In the genomic region with DNA sequence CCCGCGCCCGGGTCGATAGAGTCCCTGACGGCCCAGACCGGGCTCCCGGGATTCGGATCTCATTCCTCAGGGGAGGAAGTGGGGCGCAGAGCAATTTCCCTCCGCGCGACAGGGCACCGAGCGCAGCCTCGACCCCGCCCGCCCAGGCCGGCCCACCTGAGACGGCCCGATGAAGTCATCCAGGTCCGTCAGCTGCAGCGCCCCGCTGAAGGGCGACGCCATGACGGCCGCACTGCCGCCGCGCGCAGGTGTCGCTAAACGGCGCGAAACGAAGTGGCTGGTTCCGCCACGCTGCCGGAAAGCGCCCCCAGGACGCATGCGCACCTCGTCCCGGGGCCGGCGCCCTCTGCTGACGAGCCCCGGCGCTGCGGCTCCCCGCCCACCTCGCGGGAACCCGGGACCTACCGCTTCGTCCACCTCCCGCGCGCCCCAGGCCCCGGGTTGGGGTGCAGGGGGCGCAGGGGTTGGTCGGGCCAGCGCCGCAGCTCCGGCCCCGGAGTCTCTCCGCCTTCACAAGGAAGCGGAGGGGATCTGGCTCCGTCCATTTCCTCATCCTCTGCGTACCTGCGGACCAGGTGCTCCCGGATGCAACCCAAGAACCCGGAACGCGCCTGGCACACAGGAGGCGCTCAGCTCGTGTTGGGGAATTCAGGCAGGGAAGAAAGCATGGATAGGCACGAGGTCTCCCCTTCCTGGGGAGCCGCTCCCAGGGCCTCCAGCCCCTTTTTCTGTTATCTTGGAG, we compare ENCODE assay signal across 1 cellular context.
A peak's percentile ranks its signal among the peaks of the same experiment; 100 is the strongest.
TF ChIP-seq lines count a peak whose summit lies in the region.

A gene (minus strand): TSS at position 234 of the 742 bp plus-strand sequence. CDS start 12 bp downstream, at position 222.

TF ChIP-seq in GM12878, 131 proteins besides CTCF, POLR2A, EP300 and RAD21 (continued from another document and continues in another):
- TF ChIP-seq, protein P1, sequence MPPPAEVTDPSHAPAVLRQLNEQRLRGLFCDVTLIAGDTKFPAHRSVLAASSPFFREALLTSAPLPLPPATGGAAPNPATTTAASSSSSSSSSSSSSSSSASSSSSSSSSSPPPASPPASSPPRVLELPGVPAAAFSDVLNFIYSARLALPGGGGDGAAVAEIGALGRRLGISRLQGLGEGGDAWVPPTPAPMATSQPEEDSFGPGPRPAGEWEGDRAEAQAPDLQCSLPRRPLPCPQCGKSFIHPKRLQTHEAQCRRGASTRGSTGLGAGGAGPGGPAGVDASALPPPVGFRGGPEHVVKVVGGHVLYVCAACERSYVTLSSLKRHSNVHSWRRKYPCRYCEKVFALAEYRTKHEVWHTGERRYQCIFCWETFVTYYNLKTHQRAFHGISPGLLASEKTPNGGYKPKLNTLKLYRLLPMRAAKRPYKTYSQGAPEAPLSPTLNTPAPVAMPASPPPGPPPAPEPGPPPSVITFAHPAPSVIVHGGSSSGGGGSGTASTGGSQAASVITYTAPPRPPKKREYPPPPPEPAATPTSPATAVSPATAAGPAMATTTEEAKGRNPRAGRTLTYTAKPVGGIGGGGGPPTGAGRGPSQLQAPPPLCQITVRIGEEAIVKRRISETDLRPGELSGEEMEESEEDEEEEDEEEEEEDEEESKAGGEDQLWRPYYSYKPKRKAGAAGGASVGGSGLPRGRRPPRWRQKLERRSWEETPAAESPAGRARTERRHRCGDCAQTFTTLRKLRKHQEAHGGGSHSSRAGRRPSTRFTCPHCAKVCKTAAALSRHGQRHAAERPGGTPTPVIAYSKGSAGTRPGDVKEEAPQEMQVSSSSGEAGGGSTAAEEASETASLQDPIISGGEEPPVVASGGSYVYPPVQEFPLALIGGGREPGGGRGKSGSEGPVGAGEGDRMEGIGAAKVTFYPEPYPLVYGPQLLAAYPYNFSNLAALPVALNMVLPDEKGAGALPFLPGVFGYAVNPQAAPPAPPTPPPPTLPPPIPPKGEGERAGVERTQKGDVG (CRISPR knock-in tag; IDR thresholded peaks at IDR 0.05): no peak
- TF ChIP-seq HDAC6 (IDR thresholded peaks at IDR 0.05; ENCODE audit: unreplicated experiment) (no peak), TBL1XR1 (IDR thresholded peaks at IDR 0.05; ENCODE audit: low read depth, low read length) (no peak; the same call in 1 of the 2 replicates), HDAC2 (IDR thresholded peaks at IDR 0.05) (no peak), FOXK2 (IDR thresholded peaks at IDR 0.05) (no peak), ZSCAN29 (IDR thresholded peaks at IDR 0.05) (0 out of 2 replicates have a peak, but pooled peaks have one; percentile 29), KLF5 (IDR thresholded peaks at IDR 0.05; ENCODE audit: partially characterized antibody) (peak; percentile 77), ETV6 (conservative IDR thresholded peaks at IDR 0.05 in 1 of 2, IDR thresholded peaks at IDR 0.05 in 1 of 2; ENCODE audit: borderline replicate concordance in 1 of 2, low read depth in 1 of 2) (no peak), SUPT20H (IDR thresholded peaks at IDR 0.05; ENCODE audit: borderline replicate concordance, control insufficient read depth, low read depth, low read length) (no peak), WRNIP1 (IDR thresholded peaks at IDR 0.05; ENCODE audit: borderline replicate concordance, low read depth, low read length) (no peak), SMAD5 (IDR thresholded peaks at IDR 0.05; ENCODE audit: low read depth) (no peak), CBX5 (IDR thresholded peaks at IDR 0.05; ENCODE audit: low read depth) (no peak), NR2C2 (IDR thresholded peaks at IDR 0.05; ENCODE audit: borderline replicate concordance, control insufficient read depth, insufficient read length, low read depth) (no peak), SPI1 (IDR thresholded peaks at IDR 0.05; ENCODE audit: borderline replicate concordance, insufficient read depth, low read depth, low read length) (no peak; the same call in 1 of the 2 replicates), SMARCA5 (IDR thresholded peaks at IDR 0.05) (peak; percentile 91; the same call in 1 of the 2 replicates), BRCA1 (IDR thresholded peaks at IDR 0.05; ENCODE audit: low read depth, low read length) (no peak), ZNF207 (IDR thresholded peaks at IDR 0.05; ENCODE audit: borderline replicate concordance) (peak; percentile 90), NFYA (IDR thresholded peaks at IDR 0.05; ENCODE audit: borderline replicate concordance, low read depth, low read length) (no peak), SIN3A (IDR thresholded peaks at IDR 0.05; ENCODE audit: low read depth, low read length) (peak; percentile 95), KDM1A (IDR thresholded peaks at IDR 0.05; ENCODE audit: borderline replicate concordance) (no peak), CEBPB (IDR thresholded peaks at IDR 0.05; ENCODE audit: borderline replicate concordance in 1 of 2, low read depth in 2 of 2, low read length in 2 of 2) (no peak), TAF1 (IDR thresholded peaks at IDR 0.05; ENCODE audit: borderline replicate concordance, low read depth, low read length) (peak; percentile 87; the same call in 1 of the 2 replicates), SREBF2 (IDR thresholded peaks at IDR 0.05; ENCODE audit: low read length) (no peak), GABPA (IDR thresholded peaks at IDR 0.05; ENCODE audit: low read depth) (no peak), NR2C1 (IDR thresholded peaks at IDR 0.05) (peak; percentile 60), SUZ12 (IDR thresholded peaks at IDR 0.05; ENCODE audit: unreplicated experiment) (no peak), ZNF622 (IDR thresholded peaks at IDR 0.05) (no peak), CHD4 (IDR thresholded peaks at IDR 0.05) (no peak), TARDBP (IDR thresholded peaks at IDR 0.05; ENCODE audit: borderline replicate concordance) (peak; percentile 75; the same call in 1 of the 2 replicates), MXI1 (IDR thresholded peaks at IDR 0.05; ENCODE audit: low read depth, low read length) (peak; percentile 90), MEF2A (IDR thresholded peaks at IDR 0.05; ENCODE audit: insufficient read depth, low read depth, low read length) (no peak), SMAD1 (IDR thresholded peaks at IDR 0.05; ENCODE audit: low read depth, partially characterized antibody) (no peak), YBX1 (IDR thresholded peaks at IDR 0.05) (no peak), CBX3 (IDR thresholded peaks at IDR 0.05; ENCODE audit: borderline replicate concordance, low read depth) (no peak), ESRRA (IDR thresholded peaks at IDR 0.05; ENCODE audit: low read length) (0 out of 2 replicates have a peak, but pooled peaks have one; percentile 72), STAT3 (IDR thresholded peaks at IDR 0.05; ENCODE audit: low read depth, low read length) (no peak)
- TF ChIP-seq, protein P2, sequence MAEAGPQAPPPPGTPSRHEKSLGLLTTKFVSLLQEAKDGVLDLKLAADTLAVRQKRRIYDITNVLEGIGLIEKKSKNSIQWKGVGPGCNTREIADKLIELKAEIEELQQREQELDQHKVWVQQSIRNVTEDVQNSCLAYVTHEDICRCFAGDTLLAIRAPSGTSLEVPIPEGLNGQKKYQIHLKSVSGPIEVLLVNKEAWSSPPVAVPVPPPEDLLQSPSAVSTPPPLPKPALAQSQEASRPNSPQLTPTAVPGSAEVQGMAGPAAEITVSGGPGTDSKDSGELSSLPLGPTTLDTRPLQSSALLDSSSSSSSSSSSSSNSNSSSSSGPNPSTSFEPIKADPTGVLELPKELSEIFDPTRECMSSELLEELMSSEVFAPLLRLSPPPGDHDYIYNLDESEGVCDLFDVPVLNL (IDR thresholded peaks at IDR 0.05; ENCODE audit: low read depth, low read length): peak; percentile 53; the same call in 1 of the 2 replicates
- TF ChIP-seq, protein P3, sequence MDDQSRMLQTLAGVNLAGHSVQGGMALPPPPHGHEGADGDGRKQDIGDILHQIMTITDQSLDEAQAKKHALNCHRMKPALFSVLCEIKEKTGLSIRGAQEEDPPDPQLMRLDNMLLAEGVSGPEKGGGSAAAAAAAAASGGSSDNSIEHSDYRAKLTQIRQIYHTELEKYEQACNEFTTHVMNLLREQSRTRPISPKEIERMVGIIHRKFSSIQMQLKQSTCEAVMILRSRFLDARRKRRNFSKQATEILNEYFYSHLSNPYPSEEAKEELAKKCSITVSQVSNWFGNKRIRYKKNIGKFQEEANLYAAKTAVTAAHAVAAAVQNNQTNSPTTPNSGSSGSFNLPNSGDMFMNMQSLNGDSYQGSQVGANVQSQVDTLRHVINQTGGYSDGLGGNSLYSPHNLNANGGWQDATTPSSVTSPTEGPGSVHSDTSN (IDR thresholded peaks at IDR 0.05; ENCODE audit: insufficient replicate concordance, low read depth, low read length): no peak
- TF ChIP-seq, protein P4, sequence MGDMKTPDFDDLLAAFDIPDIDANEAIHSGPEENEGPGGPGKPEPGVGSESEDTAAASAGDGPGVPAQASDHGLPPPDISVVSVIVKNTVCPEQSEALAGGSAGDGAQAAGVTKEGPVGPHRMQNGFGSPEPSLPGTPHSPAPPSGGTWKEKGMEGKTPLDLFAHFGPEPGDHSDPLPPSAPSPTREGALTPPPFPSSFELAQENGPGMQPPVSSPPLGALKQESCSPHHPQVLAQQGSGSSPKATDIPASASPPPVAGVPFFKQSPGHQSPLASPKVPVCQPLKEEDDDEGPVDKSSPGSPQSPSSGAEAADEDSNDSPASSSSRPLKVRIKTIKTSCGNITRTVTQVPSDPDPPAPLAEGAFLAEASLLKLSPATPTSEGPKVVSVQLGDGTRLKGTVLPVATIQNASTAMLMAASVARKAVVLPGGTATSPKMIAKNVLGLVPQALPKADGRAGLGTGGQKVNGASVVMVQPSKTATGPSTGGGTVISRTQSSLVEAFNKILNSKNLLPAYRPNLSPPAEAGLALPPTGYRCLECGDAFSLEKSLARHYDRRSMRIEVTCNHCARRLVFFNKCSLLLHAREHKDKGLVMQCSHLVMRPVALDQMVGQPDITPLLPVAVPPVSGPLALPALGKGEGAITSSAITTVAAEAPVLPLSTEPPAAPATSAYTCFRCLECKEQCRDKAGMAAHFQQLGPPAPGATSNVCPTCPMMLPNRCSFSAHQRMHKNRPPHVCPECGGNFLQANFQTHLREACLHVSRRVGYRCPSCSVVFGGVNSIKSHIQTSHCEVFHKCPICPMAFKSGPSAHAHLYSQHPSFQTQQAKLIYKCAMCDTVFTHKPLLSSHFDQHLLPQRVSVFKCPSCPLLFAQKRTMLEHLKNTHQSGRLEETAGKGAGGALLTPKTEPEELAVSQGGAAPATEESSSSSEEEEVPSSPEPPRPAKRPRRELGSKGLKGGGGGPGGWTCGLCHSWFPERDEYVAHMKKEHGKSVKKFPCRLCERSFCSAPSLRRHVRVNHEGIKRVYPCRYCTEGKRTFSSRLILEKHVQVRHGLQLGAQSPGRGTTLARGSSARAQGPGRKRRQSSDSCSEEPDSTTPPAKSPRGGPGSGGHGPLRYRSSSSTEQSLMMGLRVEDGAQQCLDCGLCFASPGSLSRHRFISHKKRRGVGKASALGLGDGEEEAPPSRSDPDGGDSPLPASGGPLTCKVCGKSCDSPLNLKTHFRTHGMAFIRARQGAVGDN (IDR thresholded peaks at IDR 0.05): peak; percentile 55; the same call in 1 of the 2 replicates
- TF ChIP-seq, protein P5, sequence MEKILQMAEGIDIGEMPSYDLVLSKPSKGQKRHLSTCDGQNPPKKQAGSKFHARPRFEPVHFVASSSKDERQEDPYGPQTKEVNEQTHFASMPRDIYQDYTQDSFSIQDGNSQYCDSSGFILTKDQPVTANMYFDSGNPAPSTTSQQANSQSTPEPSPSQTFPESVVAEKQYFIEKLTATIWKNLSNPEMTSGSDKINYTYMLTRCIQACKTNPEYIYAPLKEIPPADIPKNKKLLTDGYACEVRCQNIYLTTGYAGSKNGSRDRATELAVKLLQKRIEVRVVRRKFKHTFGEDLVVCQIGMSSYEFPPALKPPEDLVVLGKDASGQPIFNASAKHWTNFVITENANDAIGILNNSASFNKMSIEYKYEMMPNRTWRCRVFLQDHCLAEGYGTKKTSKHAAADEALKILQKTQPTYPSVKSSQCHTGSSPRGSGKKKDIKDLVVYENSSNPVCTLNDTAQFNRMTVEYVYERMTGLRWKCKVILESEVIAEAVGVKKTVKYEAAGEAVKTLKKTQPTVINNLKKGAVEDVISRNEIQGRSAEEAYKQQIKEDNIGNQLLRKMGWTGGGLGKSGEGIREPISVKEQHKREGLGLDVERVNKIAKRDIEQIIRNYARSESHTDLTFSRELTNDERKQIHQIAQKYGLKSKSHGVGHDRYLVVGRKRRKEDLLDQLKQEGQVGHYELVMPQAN (conservative IDR thresholded peaks at IDR 0.05): peak; percentile 66; the same call in 1 of the 2 replicates
- TF ChIP-seq, protein P6, sequence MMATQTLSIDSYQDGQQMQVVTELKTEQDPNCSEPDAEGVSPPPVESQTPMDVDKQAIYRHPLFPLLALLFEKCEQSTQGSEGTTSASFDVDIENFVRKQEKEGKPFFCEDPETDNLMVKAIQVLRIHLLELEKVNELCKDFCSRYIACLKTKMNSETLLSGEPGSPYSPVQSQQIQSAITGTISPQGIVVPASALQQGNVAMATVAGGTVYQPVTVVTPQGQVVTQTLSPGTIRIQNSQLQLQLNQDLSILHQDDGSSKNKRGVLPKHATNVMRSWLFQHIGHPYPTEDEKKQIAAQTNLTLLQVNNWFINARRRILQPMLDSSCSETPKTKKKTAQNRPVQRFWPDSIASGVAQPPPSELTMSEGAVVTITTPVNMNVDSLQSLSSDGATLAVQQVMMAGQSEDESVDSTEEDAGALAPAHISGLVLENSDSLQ (IDR thresholded peaks at IDR 0.05): peak; percentile 66
- TF ChIP-seq, protein P7, sequence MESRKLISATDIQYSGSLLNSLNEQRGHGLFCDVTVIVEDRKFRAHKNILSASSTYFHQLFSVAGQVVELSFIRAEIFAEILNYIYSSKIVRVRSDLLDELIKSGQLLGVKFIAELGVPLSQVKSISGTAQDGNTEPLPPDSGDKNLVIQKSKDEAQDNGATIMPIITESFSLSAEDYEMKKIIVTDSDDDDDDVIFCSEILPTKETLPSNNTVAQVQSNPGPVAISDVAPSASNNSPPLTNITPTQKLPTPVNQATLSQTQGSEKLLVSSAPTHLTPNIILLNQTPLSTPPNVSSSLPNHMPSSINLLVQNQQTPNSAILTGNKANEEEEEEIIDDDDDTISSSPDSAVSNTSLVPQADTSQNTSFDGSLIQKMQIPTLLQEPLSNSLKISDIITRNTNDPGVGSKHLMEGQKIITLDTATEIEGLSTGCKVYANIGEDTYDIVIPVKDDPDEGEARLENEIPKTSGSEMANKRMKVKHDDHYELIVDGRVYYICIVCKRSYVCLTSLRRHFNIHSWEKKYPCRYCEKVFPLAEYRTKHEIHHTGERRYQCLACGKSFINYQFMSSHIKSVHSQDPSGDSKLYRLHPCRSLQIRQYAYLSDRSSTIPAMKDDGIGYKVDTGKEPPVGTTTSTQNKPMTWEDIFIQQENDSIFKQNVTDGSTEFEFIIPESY (IDR thresholded peaks at IDR 0.05): no peak
- TF ChIP-seq, protein P8, sequence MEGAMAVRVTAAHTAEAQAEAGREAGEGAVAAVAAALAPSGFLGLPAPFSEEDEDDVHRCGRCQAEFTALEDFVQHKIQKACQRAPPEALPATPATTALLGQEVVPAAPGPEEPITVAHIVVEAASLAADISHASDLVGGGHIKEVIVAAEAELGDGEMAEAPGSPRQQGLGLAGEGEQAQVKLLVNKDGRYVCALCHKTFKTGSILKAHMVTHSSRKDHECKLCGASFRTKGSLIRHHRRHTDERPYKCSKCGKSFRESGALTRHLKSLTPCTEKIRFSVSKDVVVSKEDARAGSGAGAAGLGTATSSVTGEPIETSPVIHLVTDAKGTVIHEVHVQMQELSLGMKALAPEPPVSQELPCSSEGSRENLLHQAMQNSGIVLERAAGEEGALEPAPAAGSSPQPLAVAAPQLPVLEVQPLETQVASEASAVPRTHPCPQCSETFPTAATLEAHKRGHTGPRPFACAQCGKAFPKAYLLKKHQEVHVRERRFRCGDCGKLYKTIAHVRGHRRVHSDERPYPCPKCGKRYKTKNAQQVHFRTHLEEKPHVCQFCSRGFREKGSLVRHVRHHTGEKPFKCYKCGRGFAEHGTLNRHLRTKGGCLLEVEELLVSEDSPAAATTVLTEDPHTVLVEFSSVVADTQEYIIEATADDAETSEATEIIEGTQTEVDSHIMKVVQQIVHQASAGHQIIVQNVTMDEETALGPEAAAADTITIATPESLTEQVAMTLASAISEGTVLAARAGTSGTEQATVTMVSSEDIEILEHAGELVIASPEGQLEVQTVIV (IDR thresholded peaks at IDR 0.05; ENCODE audit: borderline replicate concordance, partially characterized antibody): peak; percentile 100
